In the genomic region with DNA sequence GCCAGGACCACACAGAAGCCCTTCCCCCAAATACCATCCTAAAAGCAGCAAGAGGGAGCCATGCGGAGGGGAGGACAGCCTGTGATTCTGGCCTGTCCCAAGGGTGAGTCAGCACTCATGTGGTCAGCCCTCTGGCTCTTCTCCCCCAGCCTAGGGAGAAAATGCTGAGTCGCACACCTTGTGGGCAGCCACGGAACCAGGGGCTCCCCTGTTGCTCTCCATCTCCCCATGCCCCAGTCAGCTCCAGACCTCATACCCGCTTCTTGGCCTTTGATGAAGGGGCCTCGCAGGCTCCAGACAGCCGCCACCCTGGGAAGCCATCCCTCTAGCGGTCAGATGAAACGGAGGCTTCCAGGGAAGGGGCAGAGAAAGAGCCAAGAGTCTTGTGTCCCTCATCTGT, we compare ENCODE assay signal across 15 cellular contexts.
DNase-seq lines count a peak whose midpoint lies in the region; FAIRE-seq and TF ChIP-seq lines count a peak whose summit lies in the region.
"Had no signal": no experiment of that assay in that cellular context is flagged by ENCODE, and none has a peak within 500 bp of the region (broad histone marks: within the 10 kb centered on the region; RNA-seq: fewer than 3 reads in every experiment).

No MANE protein-coding gene starts in this region.

- no peaks in the 10 kb centered on the region for H3K27me3 ChIP-seq in colonic mucosa
- H3K27me3 ChIP-seq: body of pancreas, uterus had no signal

- FAIRE-seq in HTR-8/SVneo (lab: Jason Lieb, UNC): peak; percentile 16
- FAIRE-seq: GM18507, kidney had no signal

- intact Hi-C loops in colonic mucosa (cut with DNase I): no loop called here

- no peak overlapping the region for H3K4me3 ChIP-seq in AG10803 (ENCODE audit: low read length)
- no peak overlapping the region for H3K4me3 ChIP-seq in astrocyte of the cerebellum (ENCODE audit: low read depth, low read length)
- H3K4me3 ChIP-seq in colonic mucosa: no peak overlapping the region
- H3K4me3 ChIP-seq: body of pancreas, uterus had no signal

- TF ChIP-seq CTCF in AG10803 (conservative IDR thresholded peaks at IDR 0.05; ENCODE audit: low read length): no peak
- no peak for TF ChIP-seq CTCF in astrocyte of the cerebellum (IDR thresholded peaks at IDR 0.05; ENCODE audit: low read depth, low read length, missing control alignments)
- no peak for TF ChIP-seq CTCF in colonic mucosa (IDR thresholded peaks at IDR 0.05)

- DNase-seq in AG10803 (ENCODE audit: low read depth) (peak; percentile 65), HTR-8/SVneo (ENCODE audit: insufficient read length, low spot score) (peak; percentile 53), astrocyte of the cerebellum (ENCODE audit: low read depth) (peak; percentile 44), kidney tubule cell (ENCODE audit: low spot score) (peak; percentile 62), colonic mucosa (no peak), NCI-H774 (lab: John Stamatoyannopoulos, UW) (no peak), NCI-H128 (lab: John Stamatoyannopoulos, UW; ENCODE audit: unreplicated experiment) (no peak)
- no peak for DNase-seq in activated CD8-positive, alpha-beta memory T cell treated with anti-CD3 and anti-CD28 coated beads, Interleukin-2, amount 50 U/mL, for 48 hours
- DNase-seq: activated CD4-positive, alpha-beta T cell treated with anti-CD3 and anti-CD28 coated beads, Interleukin-2, amount 10 ng/mL, durations not matched to agents 24 days and 14 days; body of pancreas; effector CD4-positive, alpha-beta T cell; kidney; stimulated activated CD4-positive, alpha-beta T cell treated with anti-CD3 and anti-CD28 coated beads, Interleukin-2, amount 100 ng/mL, for 24 hours; uterus had no signal

- no peaks in the 10 kb centered on the region for H3K9me3 ChIP-seq in colonic mucosa
- H3K9me3 ChIP-seq: body of pancreas, uterus had no signal

- no peak overlapping the region for H3K27ac ChIP-seq in colonic mucosa
- H3K27ac ChIP-seq: body of pancreas, uterus had no signal

- H3K36me3 ChIP-seq in colonic mucosa: no peaks in the 10 kb centered on the region
- H3K36me3 ChIP-seq: uterus had no signal

- in situ Hi-C loops in astrocyte of the cerebellum (cut with HindIII; ENCODE audit: low sequenced_read_pairs): no loop called here

- H3K9ac ChIP-seq in colonic mucosa (ENCODE audit: low read depth in 2 of 2, low read length in 2 of 2): no peak overlapping the region

- no peaks in the 10 kb centered on the region for H3K4me1 ChIP-seq in colonic mucosa
- H3K4me1 ChIP-seq: body of pancreas, uterus had no signal

Comparison
In these comparisons a context has a peak if more than half of its experiments do, and no peak if none do; other contexts are left out.
1. DNase-seq: peak in AG10803 (single experiment), HTR-8/SVneo (single experiment), astrocyte of the cerebellum (single experiment) and kidney tubule cell (single experiment); none in colonic mucosa (single experiment), activated CD8-positive, alpha-beta memory T cell treated with anti-CD3 and anti-CD28 coated beads, Interleukin-2, amount 50 U/mL, for 48 hours (single experiment), NCI-H774 (single experiment) and NCI-H128 (single experiment).